ENCODE assay signal across 8 cellular contexts in the genomic region with DNA sequence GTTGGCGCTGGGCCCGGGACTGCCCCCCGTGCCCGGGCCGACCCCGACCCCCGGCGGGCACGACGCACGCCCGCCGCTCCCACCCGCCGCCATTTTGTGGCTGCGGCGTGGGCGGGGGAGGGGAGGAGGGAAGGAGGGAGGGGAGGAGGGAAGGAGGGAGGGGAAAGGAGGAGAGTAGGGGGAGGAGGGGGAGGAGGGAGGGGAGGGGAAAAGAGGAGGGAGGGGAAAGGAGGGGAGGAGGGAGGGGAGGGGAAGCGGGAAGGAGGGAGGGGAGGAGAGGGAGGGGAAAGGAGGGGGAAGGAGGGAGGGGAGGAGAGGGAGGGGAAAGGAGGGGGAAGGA. TPM values are rescaled to one million over a fixed set of nuclear protein-coding genes. Genes with fewer than 3 reads are reported as not detected.
DNase-seq lines count a peak whose midpoint lies in the region; ATAC-seq lines count a peak whose summit lies in the region.

A gene (minus strand): TSS at position 104 of the 340 bp plus-strand sequence. CDS start 11 bp downstream, at position 93.

- peaks cover 0 to 13% of the 10 kb centered on the region in 2 donors for H3K36me3 ChIP-seq in esophagus (ENCODE audit: control insufficient read depth in 2 of 2, insufficient read depth in 2 of 2, low read length in 1 of 2)
- no peaks in the 10 kb centered on the region for H3K36me3 ChIP-seq in muscle layer of colon (ENCODE audit: insufficient read depth, low read length)

- H3K27me3 ChIP-seq in esophagus (ENCODE audit: control insufficient read depth in 1 of 2, insufficient read depth in 2 of 2, low read length in 2 of 2) (no peaks in the 10 kb centered on the region), muscle layer of colon (ENCODE audit: control insufficient read depth in 1 of 2, insufficient read depth in 2 of 2, low read length in 2 of 2) (no peaks in the 10 kb centered on the region)

- DNase-seq in DMS 273 (lab: John Stamatoyannopoulos, UW; ENCODE audit: unreplicated experiment) = peak; percentile 83
- DNase-seq in DMS 273 treated with DMSO at 0.1 percent for 48 hours (lab: John Stamatoyannopoulos, UW) = no peak
- peak; percentile 26 for DNase-seq in NCI-H2196 treated with DMSO at 0.1 percent for 48 hours (lab: John Stamatoyannopoulos, UW; ENCODE audit: unreplicated experiment)
- peak; percentile 34 for DNase-seq in activated T-cell treated with anti-CD3 and anti-CD28 coated beads for 24 hours (ENCODE audit: low read depth)
- peak in 1 of 2 donors; percentile 40 for DNase-seq in stimulated activated naive CD8-positive, alpha-beta T cell treated with anti-CD3 and anti-CD28 coated beads, Interleukin-15, amount 100 ng/mL, for 72 hours

- H3K27ac ChIP-seq in esophagus (ENCODE audit: low read depth in 2 of 2, low read length in 1 of 2) (peak within 1 kb of the TSS; percentile 55 to 79), muscle layer of colon (ENCODE audit: low read depth, low read length) (peak within 1 kb of the TSS; percentile 80)

- H3K27me3 Mint-ChIP-seq in stimulated activated naive CD8-positive, alpha-beta T cell treated with anti-CD3 and anti-CD28 coated beads, Interleukin-15, amount 100 ng/mL, for 72 hours = no peaks in the 10 kb centered on the region

- H3K9ac ChIP-seq in muscle layer of colon (ENCODE audit: low read length) = peak within 1 kb of the TSS; percentile 44

- H3K4me3 Mint-ChIP-seq in stimulated activated naive CD8-positive, alpha-beta T cell treated with anti-CD3 and anti-CD28 coated beads, Interleukin-15, amount 100 ng/mL, for 72 hours = peak within 1 kb of the TSS; percentile 82 to 88

- no peak for ATAC-seq in stimulated activated naive CD8-positive, alpha-beta T cell treated with anti-CD3 and anti-CD28 coated beads, Interleukin-15, amount 100 ng/mL, for 72 hours
- ATAC-seq in HG02763 (IDR thresholded peaks at IDR 0.05; ENCODE audit: unreplicated experiment) = no peak

- H3K4me1 ChIP-seq in esophagus (ENCODE audit: control insufficient read depth in 2 of 2, insufficient read depth in 2 of 2, low read length in 1 of 2) = peaks cover 0 to 2% of the 10 kb centered on the region in 2 donors
- H3K4me1 ChIP-seq in muscle layer of colon (ENCODE audit: insufficient read depth, low read length) = peaks cover 23% of the 10 kb centered on the region

- peaks cover 58% of the 10 kb centered on the region for H3K4me1 Mint-ChIP-seq in stimulated activated naive CD8-positive, alpha-beta T cell treated with anti-CD3 and anti-CD28 coated beads, Interleukin-15, amount 100 ng/mL, for 72 hours

- no peaks in the 10 kb centered on the region for H3K9me3 Mint-ChIP-seq in stimulated activated naive CD8-positive, alpha-beta T cell treated with anti-CD3 and anti-CD28 coated beads, Interleukin-15, amount 100 ng/mL, for 72 hours

- H3K4me3 ChIP-seq in esophagus (ENCODE audit: low read depth in 1 of 2, low read length in 2 of 2) = peak within 1 kb of the TSS; percentile 76 to 79
- H3K4me3 ChIP-seq in muscle layer of colon (ENCODE audit: low read depth in 1 of 2, low read length in 2 of 2) = peak within 1 kb of the TSS; percentile 47 to 50

- peak within 1 kb of the TSS; percentile 69 to 85 for H3K27ac Mint-ChIP-seq in stimulated activated naive CD8-positive, alpha-beta T cell treated with anti-CD3 and anti-CD28 coated beads, Interleukin-15, amount 100 ng/mL, for 72 hours

- 1% methylated on average over 15 to 19 of the region's 19 CpGs for WGBS in esophagus, 2 donors

- H3K9me3 ChIP-seq in esophagus (ENCODE audit: control insufficient read depth in 2 of 2, insufficient read depth in 1 of 2, low read depth in 1 of 2, low read length in 1 of 2) (no peaks in the 10 kb centered on the region), muscle layer of colon (ENCODE audit: low read length) (no peaks in the 10 kb centered on the region)

RNA-seq across cellular contexts. Expression of the gene that starts here (rescaled TPM):
- 10 to 100 TPM; 40.0 to 48.9 TPM for polyA plus RNA-seq in esophagus
